24 cellular contexts compared by ENCODE assay signal in the genomic region with DNA sequence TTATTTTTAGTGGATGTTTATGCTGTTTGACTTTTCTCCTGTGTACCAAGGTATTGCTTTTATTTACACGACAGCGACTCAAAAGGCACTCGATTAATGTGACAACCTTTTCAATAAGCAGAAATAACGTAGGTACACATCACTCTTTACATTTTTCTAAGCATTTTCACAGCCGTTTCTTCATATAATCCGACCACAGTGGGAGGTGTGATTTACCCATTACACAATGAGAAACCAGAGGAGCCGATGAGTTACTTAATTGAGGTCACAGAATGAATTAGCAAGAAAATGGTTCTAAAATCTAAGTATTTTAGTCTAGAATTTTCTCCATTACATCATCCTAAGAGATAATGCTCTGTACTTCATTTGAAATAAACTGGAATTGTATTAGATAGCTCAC.
"Had no signal": no experiment of that assay in that cellular context is flagged by ENCODE, and none has a peak within 500 bp of the region (broad histone marks: within the 10 kb centered on the region; RNA-seq: fewer than 3 reads in every experiment).

No MANE protein-coding gene starts in this region.

- H3K4me3 Mint-ChIP-seq: activated CD4-positive, alpha-beta T cell treated with anti-CD3 and anti-CD28 coated beads, Interleukin-2, amount 10 ng/mL, durations not matched to agents 24 days and 14 days; activated naive CD4-positive, alpha-beta T cell treated with anti-CD3 and anti-CD28 coated beads, Interleukin-2, amount 10 ng/mL, durations not matched to agents 7 days and 5 days; activated naive CD8-positive, alpha-beta T cell treated with anti-CD3 and anti-CD28 coated beads for 36 hours; T-helper 2 cell treated with Interferon-gamma antibody and Interleukin-4, amounts not matched to agents 5 μg/mL and 100 μg/mL, for 36 hours; WTC11 had no signal

- ATAC-seq: SK-N-SH treated with all-trans-retinoic acid at 6 μM for 48 hours, WTC11 had no signal

- H3K4me1 ChIP-seq: adrenal gland, SJCRH30 had no signal

- H3K36me3 Mint-ChIP-seq: activated naive CD4-positive, alpha-beta T cell treated with anti-CD3 and anti-CD28 coated beads, Interleukin-2, amount 10 ng/mL, durations not matched to agents 7 days and 5 days; activated naive CD8-positive, alpha-beta T cell treated with anti-CD3 and anti-CD28 coated beads for 36 hours; WTC11 had no signal

- H3K27me3 ChIP-seq: adrenal gland, SJCRH30 had no signal

- H3K9me3 ChIP-seq: adrenal gland, SJCRH30 had no signal

- H3K9me3 Mint-ChIP-seq: activated CD4-positive, alpha-beta T cell treated with anti-CD3 and anti-CD28 coated beads, Interleukin-2, amount 10 ng/mL, durations not matched to agents 24 days and 14 days; activated naive CD4-positive, alpha-beta T cell treated with anti-CD3 and anti-CD28 coated beads, Interleukin-2, amount 10 ng/mL, durations not matched to agents 7 days and 5 days; activated naive CD8-positive, alpha-beta T cell treated with anti-CD3 and anti-CD28 coated beads for 36 hours; activated T-helper 2 cell treated with anti-CD3 and anti-CD28 coated beads, Interferon-gamma antibody, Interleukin-2, Interleukin-4, amounts not matched to agents 10 μg/mL and 5 μg/mL and 100 μg/mL, durations not matched to agents 14 hours and 24 hours and 36 hours; T-helper 2 cell treated with Interferon-gamma antibody and Interleukin-4, amounts not matched to agents 5 μg/mL and 100 μg/mL, for 36 hours; WTC11 had no signal

- H3K4me1 Mint-ChIP-seq: WTC11 had no signal

- H3K4me3 ChIP-seq: adrenal gland, SJCRH30 had no signal

- H3K27ac ChIP-seq: adrenal gland, KMS-11, SJCRH30 had no signal

- H3K27me3 Mint-ChIP-seq: activated naive CD8-positive, alpha-beta T cell treated with anti-CD3 and anti-CD28 coated beads for 36 hours had no signal

- DNase-seq: activated CD4-positive, alpha-beta T cell treated with anti-CD3 and anti-CD28 coated beads for 1 hour; activated CD4-positive, alpha-beta T cell treated with anti-CD3 and anti-CD28 coated beads, Interleukin-2, amount 10 ng/mL, durations not matched to agents 24 days and 14 days; activated CD4-positive, alpha-beta T cell treated with anti-CD3 and anti-CD28 coated beads, Interleukin-2, amount 50 U/mL, for 48 hours; activated gamma-delta T cell treated with Interleukin-2 at 50 U/mL for 16 hours; activated naive CD4-positive, alpha-beta T cell treated with anti-CD3 and anti-CD28 coated beads, Interleukin-2, amount 10 ng/mL, durations not matched to agents 7 days and 5 days; activated naive CD8-positive, alpha-beta T cell treated with anti-CD3 and anti-CD28 coated beads for 36 hours; activated T-cell treated with anti-CD3 and anti-CD28 coated beads for 4 hours; activated T-cell treated with anti-CD3 and anti-CD28 coated beads, Interleukin-2, amount 50 U/mL, for 48 hours; adrenal gland; anterior cingulate cortex; cerebellar nuclear complex; NCI-H1105 treated with DMSO at 0.1 percent for 48 hours; NCI-H1436 treated with DMSO at 0.1 percent for 48 hours; NCI-H187; NCI-H2081; NCI-H446; NCI-H524; SJCRH30; SW 1271 had no signal

- H3K36me3 ChIP-seq: adrenal gland, SJCRH30 had no signal

- H3K27ac Mint-ChIP-seq: activated CD4-positive, alpha-beta T cell treated with anti-CD3 and anti-CD28 coated beads, Interleukin-2, amount 10 ng/mL, durations not matched to agents 24 days and 14 days; activated naive CD4-positive, alpha-beta T cell treated with anti-CD3 and anti-CD28 coated beads, Interleukin-2, amount 10 ng/mL, durations not matched to agents 7 days and 5 days; activated naive CD8-positive, alpha-beta T cell treated with anti-CD3 and anti-CD28 coated beads for 36 hours; activated T-helper 2 cell treated with anti-CD3 and anti-CD28 coated beads, Interferon-gamma antibody, Interleukin-2, Interleukin-4, amounts not matched to agents 10 μg/mL and 5 μg/mL and 100 μg/mL, durations not matched to agents 14 hours and 24 hours and 36 hours; T-helper 2 cell treated with Interferon-gamma antibody and Interleukin-4, amounts not matched to agents 5 μg/mL and 100 μg/mL, for 36 hours; WTC11 had no signal
